20 cellular contexts compared by ENCODE assay signal in the genomic region with DNA sequence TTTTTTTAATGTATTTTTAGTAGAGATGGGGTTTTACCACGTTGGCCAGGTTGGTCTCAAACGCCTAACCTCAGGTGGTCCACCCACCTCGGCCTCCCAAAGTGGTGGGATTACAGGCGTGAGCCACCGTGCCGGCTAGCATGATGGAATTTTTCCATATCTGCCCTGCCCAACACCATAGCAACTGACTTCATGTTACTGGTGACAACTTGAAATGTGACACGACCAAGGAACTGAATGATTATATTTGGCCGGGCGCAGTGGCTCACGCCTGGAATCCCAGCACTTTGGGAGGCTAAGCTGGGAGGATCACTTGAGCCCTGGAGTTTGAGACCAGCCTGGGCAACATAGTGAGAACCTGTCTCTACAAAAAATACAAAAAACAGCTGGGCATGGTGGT. TPM values are rescaled to one million over a fixed set of nuclear protein-coding genes. Genes with fewer than 3 reads are reported as not detected.
"Had no signal": no experiment of that assay in that cellular context is flagged by ENCODE, and none has a peak within 500 bp of the region (broad histone marks: within the 10 kb centered on the region; RNA-seq: fewer than 3 reads in every experiment).

No MANE protein-coding gene starts in this region.

RNA-seq across cellular contexts. Expression of a gene that starts 17.0 kb away (rescaled TPM):
- total RNA-seq: naive thymus-derived CD8-positive, alpha-beta T cell; natural killer cell treated with Interleukin-12 subunit alpha and Interleukin-12 subunit beta and Interleukin-15 and Interleukin-18, amount 100 ng/mL, for 72 hours; neural crest cell; omental fat pad; osteocyte; pancreas; posterior vena cava; renal cortical epithelial cell; right cardiac atrium; right lobe of liver; smooth muscle cell; spleen; subcutaneous adipose tissue; temporal lobe; thoracic aorta; thyroid gland; tibial nerve; upper lobe of left lung; ureter; vagina had no signal
- polyA plus RNA-seq: naive thymus-derived CD8-positive, alpha-beta T cell; pancreas; right cardiac atrium; smooth muscle cell; spleen had no signal

RNA-seq across cellular contexts. Expression of a gene that starts 34.4 kb away (rescaled TPM):
- total RNA-seq: naive thymus-derived CD8-positive, alpha-beta T cell; natural killer cell treated with Interleukin-12 subunit alpha and Interleukin-12 subunit beta and Interleukin-15 and Interleukin-18, amount 100 ng/mL, for 72 hours; neural crest cell; omental fat pad; osteocyte; pancreas; posterior vena cava; renal cortical epithelial cell; right cardiac atrium; right lobe of liver; smooth muscle cell; subcutaneous adipose tissue; temporal lobe; thoracic aorta; thyroid gland; tibial nerve; upper lobe of left lung; ureter; vagina had no signal
- polyA plus RNA-seq: naive thymus-derived CD8-positive, alpha-beta T cell; pancreas; right cardiac atrium; smooth muscle cell; spleen had no signal
